10 cellular contexts compared by ENCODE assay signal in the genomic region with DNA sequence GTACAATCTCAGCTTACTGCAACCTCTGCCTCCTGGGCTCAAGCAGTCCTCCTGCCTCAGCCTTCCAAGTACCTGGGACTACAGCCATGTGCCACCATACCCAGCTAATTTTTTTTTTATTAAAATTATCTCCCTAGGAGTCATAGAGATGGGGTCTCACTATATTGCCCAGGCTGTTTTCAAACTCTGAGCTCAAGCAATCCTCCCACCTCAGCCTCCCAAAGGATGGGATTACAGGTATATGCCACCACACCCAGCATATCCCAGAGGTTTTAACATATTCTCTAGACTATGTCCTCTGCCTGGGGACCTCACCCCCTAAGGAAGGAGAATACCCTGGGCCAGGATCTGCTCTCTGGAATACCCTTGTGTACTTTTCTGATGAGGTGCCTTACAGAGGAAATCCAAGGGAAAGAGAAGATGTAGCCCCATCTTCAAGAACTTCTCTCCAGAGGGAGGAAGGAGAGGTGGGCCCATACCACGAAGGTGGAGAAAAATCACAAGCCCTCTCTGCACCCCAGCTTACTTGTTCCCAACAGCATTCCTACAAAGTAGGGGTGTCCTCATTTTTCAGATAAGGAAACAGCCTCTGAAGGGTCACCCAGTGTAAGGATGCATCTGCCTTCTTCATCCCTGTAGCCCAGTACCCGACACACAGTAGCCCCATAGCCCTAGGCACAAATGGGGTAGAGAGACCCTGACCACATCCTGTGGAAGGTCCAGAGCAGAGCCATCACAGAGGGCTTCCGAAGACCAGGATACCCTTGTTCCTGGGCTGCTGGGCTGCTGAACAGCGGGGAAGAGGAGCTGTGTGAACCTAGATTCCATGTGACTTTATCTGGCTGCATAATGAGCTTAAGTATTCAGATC.
A peak's percentile ranks its signal among the peaks of the same experiment; 100 is the strongest.
DNase-seq lines count a peak whose midpoint lies in the region; ATAC-seq, FAIRE-seq and TF ChIP-seq lines count a peak whose summit lies in the region.
"Had no signal": no experiment of that assay in that cellular context is flagged by ENCODE, and none has a peak within 500 bp of the region (broad histone marks: within the 10 kb centered on the region; RNA-seq: fewer than 3 reads in every experiment).

No MANE protein-coding gene starts in this region.

- H4K91ac ChIP-seq in IMR-90 (ENCODE audit: insufficient read depth, low read depth, low read length) = peak overlapping the region; percentile 98

- peak overlapping the region; percentile 63 to 93 for H4K8ac ChIP-seq in IMR-90 (ENCODE audit: low read depth in 2 of 2, low read length in 2 of 2)

- H3K36me3 ChIP-seq in IMR-90 (ENCODE audit: control insufficient read depth, insufficient read depth, low read length) = no peaks in the 10 kb centered on the region
- H3K36me3 ChIP-seq in thoracic aorta = no peaks in the 10 kb centered on the region
- H3K36me3 ChIP-seq: HAP-1 had no signal

- dilution Hi-C loops in IMR-90 (cut with HindIII; ENCODE audit: low sequenced_read_pairs, unreplicated experiment) = no loop called here

- peaks cover 4 to 49% of the 10 kb centered on the region in 2 experiments; a peak in 3 of 4 replicates for H3K79me1 ChIP-seq in IMR-90 (ENCODE audit: low read depth in 1 of 2, low read length in 2 of 2)

- H4K20me1 ChIP-seq in IMR-90 (ENCODE audit: insufficient read depth, low read length) = no peaks in the 10 kb centered on the region

- no peaks in the 10 kb centered on the region for H3K27me3 Mint-ChIP-seq in activated CD4-positive, alpha-beta T cell treated with anti-CD3 and anti-CD28 coated beads, Interleukin-2, amount 10 ng/mL, durations not matched to agents 24 days and 14 days

- peak overlapping the region; percentile 73 for H3K4me3 Mint-ChIP-seq in activated CD4-positive, alpha-beta T cell treated with anti-CD3 and anti-CD28 coated beads, Interleukin-2, amount 10 ng/mL, durations not matched to agents 24 days and 14 days

- intact Hi-C loops in activated CD4-positive, alpha-beta T cell treated with anti-CD3 and anti-CD28 coated beads, Interleukin-2, amount 10 ng/mL, durations not matched to agents 24 days and 14 days (cut with micrococcal nuclease) = loop anchor here (1.0 to 5.0 kb wide), 6 partner anchors 10 to 253 kb away; no protein-coding TSS in a partner anchor
- intact Hi-C loops in IMR-90 (cut with micrococcal nuclease) (loop anchor here (2.0 to 5.0 kb wide), 4 partner anchors 34 to 253 kb away; no protein-coding TSS in a partner anchor), lower leg skin (cut with DNase I; ENCODE audit: low total_unique reads) (loop anchor here (10.0 kb wide), 1 partner anchor 150 kb away; the partner anchor contains the start of gene SOCS1)

- TSS peak; percentile 66 for BruUV-seq in IMR-90 (replicated peaks; lab: Mats Ljungman, UMichigan)

- H3K9me1 ChIP-seq in IMR-90 (ENCODE audit: insufficient read depth, low read length) = peaks cover 40% of the 10 kb centered on the region

- H3K9me3 ChIP-seq in IMR-90 (ENCODE audit: control insufficient read depth, insufficient read depth, low read length) = no peaks in the 10 kb centered on the region
- H3K9me3 ChIP-seq in thoracic aorta = no peaks in the 10 kb centered on the region
- H3K9me3 ChIP-seq: HAP-1 had no signal

- peak overlapping the region; percentile 98 for H3K27ac ChIP-seq in IMR-90 (ENCODE audit: insufficient read depth, low read length)
- peak overlapping the region; percentile 14 to 26 for H3K27ac ChIP-seq in thoracic aorta

- peak overlapping the region; percentile 57 for H3K4me2 ChIP-seq in IMR-90 (ENCODE audit: low read depth, low read length)

- peak overlapping the region; percentile 97 for H3K4ac ChIP-seq in IMR-90 (ENCODE audit: low read depth, low read length)

- no peak for FAIRE-seq in D721Med (lab: Jason Lieb, UNC)

- H3K27me3 ChIP-seq in IMR-90 (ENCODE audit: control insufficient read depth, insufficient read depth, low read length) (no peaks in the 10 kb centered on the region), thoracic aorta (replicated peaks; ENCODE audit: insufficient read depth) (no peaks in the 10 kb centered on the region)

- H3K4me1 ChIP-seq in IMR-90 (ENCODE audit: control insufficient read depth, insufficient read depth, low read length) (peaks cover 66% of the 10 kb centered on the region), thoracic aorta (ENCODE audit: control insufficient read depth in 1 of 2, low read depth in 2 of 2) (peaks cover 35 to 73% of the 10 kb centered on the region in 2 donors)
- H3K4me1 ChIP-seq: HAP-1 had no signal

- H3K9ac ChIP-seq in IMR-90 (ENCODE audit: low read depth, low read length) = peak overlapping the region; percentile 82

- H3K4me3 ChIP-seq in IMR-90 (ENCODE audit: insufficient read depth, low read depth, low read length) (no peak overlapping the region), thoracic aorta (peak overlapping the region; percentile 25), lower leg skin (ENCODE audit: low read depth, poor library complexity, severe bottlenecking) (no peak overlapping the region)
- H3K4me3 ChIP-seq: HAP-1 had no signal

- no peak for DNase-seq in activated CD4-positive, alpha-beta T cell treated with anti-CD3 and anti-CD28 coated beads, Interleukin-2, amount 10 ng/mL, durations not matched to agents 24 days and 14 days
- DNase-seq in activated CD4-positive, alpha-beta T cell treated with anti-CD3 and anti-CD28 coated beads for 1 hour = no peak
- no peak for DNase-seq in IMR-90
- DNase-seq in germinal center (ENCODE audit: low spot score) = peak; percentile 19
- DNase-seq in thoracic aorta (ENCODE audit: low spot score) = no peak
- DNase-seq in D721Med (ENCODE audit: insufficient read length, low spot score) = no peak
- no peak for DNase-seq in lower leg skin (ENCODE audit: low spot score in 2 of 2)
- DNase-seq: NCI-H748 treated with DMSO at 0.1 percent for 48 hours had no signal

- no peaks in the 10 kb centered on the region for H3K9me3 Mint-ChIP-seq in activated CD4-positive, alpha-beta T cell treated with anti-CD3 and anti-CD28 coated beads, Interleukin-2, amount 10 ng/mL, durations not matched to agents 24 days and 14 days

- H3K27ac Mint-ChIP-seq in activated CD4-positive, alpha-beta T cell treated with anti-CD3 and anti-CD28 coated beads, Interleukin-2, amount 10 ng/mL, durations not matched to agents 24 days and 14 days = peak overlapping the region; percentile 92

- peak overlapping the region; percentile 83 for H3K56ac ChIP-seq in IMR-90 (ENCODE audit: extremely low read depth, insufficient read depth, low read length)

- H3K18ac ChIP-seq in IMR-90 (ENCODE audit: low read depth, low read length) = peak overlapping the region; percentile 99

- in situ Hi-C loops in IMR-90 (cut with MboI; ENCODE audit: low sequenced_read_pairs) = loop anchor here (5.0 to 10.0 kb wide), 2 partner anchors 148 to 250 kb away; no protein-coding TSS in a partner anchor

- no CpG with 5 or more reads among the region's 4 CpGs for WGBS in IMR-90 (ENCODE audit: extremely low coverage in 2 of 2, insufficient read length in 1 of 2), 2 experiments
- WGBS in lower leg skin, 2 donors = 46% methylated on average over 4 of the region's 4 CpGs

- POLR2A ChIA-PET in IMR-90 (lab: Charles Lee; ENCODE audit: unreplicated experiment) = interaction anchor here (1.2 to 1.3 kb wide), 2 partner anchors 147 to 151 kb away, joined by 5 read pairs; no protein-coding TSS in a partner anchor

- CTCF ChIA-PET in IMR-90 (lab: Yijun Ruan, JAX) = interaction anchor here (2.2 kb wide), 1 partner anchor 151 kb away, joined by 8 read pairs; no protein-coding TSS in a partner anchor

- peak overlapping the region; percentile 63 for H2AFZ ChIP-seq in IMR-90 (replicated peaks; ENCODE audit: low read length, poor library complexity)

- no peak for TF ChIP-seq RAD21 in IMR-90 (IDR thresholded peaks at IDR 0.05; ENCODE audit: low read length)

- peak overlapping the region; percentile 90 for H2BK15ac ChIP-seq in IMR-90 (ENCODE audit: low read depth, low read length)

- ATAC-seq in IMR-90 (ENCODE audit: low read depth) (peak; percentile 44), thoracic aorta (ENCODE audit: insufficient number of reproducible peaks, low FRiP score, low read depth) (no peak), HG02798 (IDR thresholded peaks at IDR 0.05; ENCODE audit: poor library complexity, unreplicated experiment) (no peak)

- peak overlapping the region; percentile 98 for H2BK120ac ChIP-seq in IMR-90 (ENCODE audit: low read depth, low read length)

- peaks cover 17% of the 10 kb centered on the region for H3K36me3 Mint-ChIP-seq in activated CD4-positive, alpha-beta T cell treated with anti-CD3 and anti-CD28 coated beads, Interleukin-2, amount 10 ng/mL, durations not matched to agents 24 days and 14 days (ENCODE audit: low read depth)

- peak overlapping the region; percentile 95 for H2BK20ac ChIP-seq in IMR-90 (ENCODE audit: low read depth, low read length)

- TF ChIP-seq CTCF in IMR-90 (conservative IDR thresholded peaks at IDR 0.05; ENCODE audit: low read depth, low read length) (no peak), thoracic aorta (IDR thresholded peaks at IDR 0.05) (no peak), D721Med (IDR thresholded peaks at IDR 0.05; ENCODE audit: insufficient read depth, missing control alignments) (no peak), lower leg skin (IDR thresholded peaks at IDR 0.05) (no peak)

- peak overlapping the region; percentile 87 for H2AK9ac ChIP-seq in IMR-90 (replicated peaks; ENCODE audit: low read depth, low read length, poor library complexity)

- peak overlapping the region; percentile 97 for H3K23ac ChIP-seq in IMR-90 (ENCODE audit: low read depth, low read length)

- TF ChIP-seq POLR2A in IMR-90 (IDR thresholded peaks at IDR 0.05; ENCODE audit: low read depth, low read length) (no peak; the same call in 1 of the 2 replicates), lower leg skin (IDR thresholded peaks at IDR 0.05) (no peak)

- peak overlapping the region; percentile 95 for H2BK5ac ChIP-seq in IMR-90 (ENCODE audit: low read depth, low read length, poor library complexity, severe bottlenecking)

- H3K14ac ChIP-seq in IMR-90 (replicated peaks; ENCODE audit: low read depth, low read length) = peak overlapping the region; percentile 96

- peaks cover 71% of the 10 kb centered on the region for H3K4me1 Mint-ChIP-seq in activated CD4-positive, alpha-beta T cell treated with anti-CD3 and anti-CD28 coated beads, Interleukin-2, amount 10 ng/mL, durations not matched to agents 24 days and 14 days

- peak overlapping the region; percentile 99 for H4K5ac ChIP-seq in IMR-90 (ENCODE audit: low read depth, low read length)

- H2AK5ac ChIP-seq in IMR-90 (ENCODE audit: low read depth, low read length) = peak overlapping the region; percentile 96

TF ChIP-seq in IMR-90, 13 proteins besides CTCF, POLR2A, EP300 and RAD21 (continues in another document):
- no peak for TF ChIP-seq RFX5 (IDR thresholded peaks at IDR 0.05; ENCODE audit: low read depth, low read length)
- TF ChIP-seq CHD1 (IDR thresholded peaks at IDR 0.05; ENCODE audit: low read depth, low read length) = no peak
- TF ChIP-seq MAFK (IDR thresholded peaks at IDR 0.05; ENCODE audit: low read depth, low read length) = no peak
